ENCODE assay signal across 22 cellular contexts in genomic region chr6:143329323-143329722, GRCh38.
"Had no signal": no experiment of that assay in that cellular context is flagged by ENCODE, and none has a peak within 500 bp of the region (broad histone marks: within the 10 kb centered on the region; RNA-seq: fewer than 3 reads in every experiment).

No MANE protein-coding gene starts in this region.

- ATAC-seq: activated CD8-positive, alpha-beta T cell treated with anti-CD3 and anti-CD28 coated beads for 36 hours; activated T-helper 17 cell treated with anti-CD3 and anti-CD28 coated beads, Interleukin-2, amount 50 U/mL, for 72 hours; body of pancreas; left colon; stimulated activated memory B cell treated with anti-CD40 and anti-IgM and Interleukin-4, amounts not matched to agents 10 μg/mL and 1 μg/mL and 100 μg/mL, for 72 hours; T-cell; upper lobe of right lung had no signal

- H3K4me3 ChIP-seq: body of pancreas, colonic mucosa, sigmoid colon, spleen, upper lobe of right lung had no signal

- FAIRE-seq: islet of Langerhans had no signal

- DNase-seq: activated B cell treated with CpG ODN at 0.5 μM for 24 hours; activated CD4-positive, alpha-beta T cell treated with anti-CD3 and anti-CD28 coated beads for 48 hours; activated CD8-positive, alpha-beta T cell treated with anti-CD3 and anti-CD28 coated beads for 36 hours; activated naive CD4-positive, alpha-beta T cell; activated naive CD8-positive, alpha-beta T cell treated with anti-CD3 and anti-CD28 coated beads for 36 hours; activated T-cell treated with anti-CD3 and anti-CD28 coated beads, Interleukin-2, amount 50 U/mL, for 1 hour; amygdala; body of pancreas; central memory CD4-positive, alpha-beta T cell; colonic mucosa; left colon; midbrain; nucleus accumbens; posterior cingulate gyrus; sigmoid colon; spleen; stimulated activated CD4-positive, alpha-beta T cell treated with anti-CD3 and anti-CD28 coated beads, Interleukin-4, amount 100 ng/mL, for 4 hours; T-cell; upper lobe of right lung had no signal
